ENCODE assay signal across 11 cellular contexts in the genomic region with DNA sequence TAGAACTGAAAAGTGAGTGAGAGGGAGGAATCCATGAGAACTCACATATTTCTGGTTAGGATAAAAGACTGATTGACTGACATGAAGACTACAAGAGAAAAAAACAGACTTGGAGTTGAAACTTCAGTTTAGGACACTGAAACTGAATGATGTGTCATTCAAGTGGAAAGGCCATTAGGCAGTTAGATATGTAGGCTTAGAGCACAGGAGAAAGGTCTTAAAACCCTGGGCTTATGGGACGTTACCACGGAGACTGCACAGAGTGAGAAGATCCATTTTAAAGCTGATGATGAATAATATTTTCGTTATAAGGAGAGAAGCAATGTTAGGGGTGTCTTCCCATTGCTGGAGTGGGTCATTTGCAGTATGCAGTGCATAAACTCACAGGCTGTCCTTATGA.
DNase-seq lines count a peak whose midpoint lies in the region; ATAC-seq and TF ChIP-seq lines count a peak whose summit lies in the region.
"Had no signal": no experiment of that assay in that cellular context is flagged by ENCODE, and none has a peak within 500 bp of the region (broad histone marks: within the 10 kb centered on the region; RNA-seq: fewer than 3 reads in every experiment).

No MANE protein-coding gene starts in this region.

- H3K27ac ChIP-seq in trophoblast cell (ENCODE audit: low read depth, low read length): no peak overlapping the region
- H3K27ac ChIP-seq in thyroid gland: no peak overlapping the region
- H3K27ac ChIP-seq: testis had no signal

- H3K9ac ChIP-seq in trophoblast cell (ENCODE audit: low read length): no peak overlapping the region

- no peak overlapping the region for H3K18ac ChIP-seq in trophoblast cell (ENCODE audit: low read length)

- no peak overlapping the region for H2AK5ac ChIP-seq in trophoblast cell (ENCODE audit: low read length)

- H3K79me1 ChIP-seq in trophoblast cell (ENCODE audit: low read length): peaks cover 12% of the 10 kb centered on the region

- no peak for TF ChIP-seq CTCF in WTC11 (IDR thresholded peaks at IDR 0.05)
- TF ChIP-seq CTCF in thyroid gland (IDR thresholded peaks at IDR 0.05): no peak

- peaks cover 9% of the 10 kb centered on the region in 2 experiments for H3K4me1 ChIP-seq in trophoblast cell (ENCODE audit: control insufficient read depth in 1 of 2, insufficient read depth in 2 of 2, low read length in 2 of 2)
- peaks cover 18 to 37% of the 10 kb centered on the region in 2 donors for H3K4me1 ChIP-seq in thyroid gland
- H3K4me1 ChIP-seq: testis had no signal

- TF ChIP-seq POLR2A in thyroid gland (IDR thresholded peaks at IDR 0.05): no peak

- no peaks in the 10 kb centered on the region for H3K9me3 Mint-ChIP-seq in central memory CD8-positive, alpha-beta T cell
- no peaks in the 10 kb centered on the region for H3K9me3 Mint-ChIP-seq in WTC11

- no peak overlapping the region for H2BK12ac ChIP-seq in trophoblast cell (ENCODE audit: low read length)

- H4K12ac ChIP-seq in trophoblast cell (ENCODE audit: low read depth, low read length): no peak overlapping the region

- H3K4me3 ChIP-seq in trophoblast cell (ENCODE audit: low read depth, low read length): no peak overlapping the region
- H3K4me3 ChIP-seq in thyroid gland (replicated peaks in 1 of 3): no peak overlapping the region
- H3K4me3 ChIP-seq: testis had no signal

- H3K9me3 ChIP-seq in trophoblast cell (ENCODE audit: insufficient read depth, low read depth, low read length) (no peaks in the 10 kb centered on the region), thyroid gland (no peaks in the 10 kb centered on the region)
- H3K9me3 ChIP-seq: testis had no signal

- H2BK5ac ChIP-seq in trophoblast cell (ENCODE audit: low read depth, low read length, poor library complexity): peak overlapping the region; percentile 35

- H2AFZ ChIP-seq in trophoblast cell (ENCODE audit: insufficient read depth, low read length, poor library complexity): no peak overlapping the region

- H3K27ac Mint-ChIP-seq in central memory CD8-positive, alpha-beta T cell (ENCODE audit: low read depth): peak overlapping the region; percentile 4
- H3K27ac Mint-ChIP-seq in WTC11: no peak overlapping the region

- intact Hi-C loops in thyroid gland (cut with DNase I): no loop called here

- CTCF ChIA-PET in WTC11 (lab: Charles Lee): interaction anchor here (1.0 to 4.2 kb wide), 3 partner anchors 62 to 443 kb away, joined by 3 to 20 read pairs (median 4); partner anchors contain the start of gene MAML2

- no peak overlapping the region for H4K91ac ChIP-seq in trophoblast cell (ENCODE audit: low read depth, low read length)

- H3K4me1 Mint-ChIP-seq in central memory CD8-positive, alpha-beta T cell: peaks cover 26% of the 10 kb centered on the region
- H3K4me1 Mint-ChIP-seq in WTC11: peaks cover 45% of the 10 kb centered on the region

- POLR2A ChIA-PET in WTC11 (lab: Charles Lee): no interaction called here

- H3K23ac ChIP-seq in trophoblast cell (ENCODE audit: low read length): no peak overlapping the region

- H4K8ac ChIP-seq in trophoblast cell (ENCODE audit: low read depth, low read length): no peak overlapping the region

- H3K4me2 ChIP-seq in trophoblast cell (ENCODE audit: low read length): no peak overlapping the region

- H3K27me3 Mint-ChIP-seq in central memory CD8-positive, alpha-beta T cell: no peaks in the 10 kb centered on the region
- no peaks in the 10 kb centered on the region for H3K27me3 Mint-ChIP-seq in WTC11 (ENCODE audit: low read depth)

- peaks cover 7% of the 10 kb centered on the region for H3K36me3 Mint-ChIP-seq in central memory CD8-positive, alpha-beta T cell (ENCODE audit: insufficient read depth)
- no peaks in the 10 kb centered on the region for H3K36me3 Mint-ChIP-seq in WTC11

- H3K4ac ChIP-seq in trophoblast cell (ENCODE audit: low read depth, low read length): no peak overlapping the region

- no CpG with 5 or more reads among the region's 3 CpGs for WGBS in trophoblast cell (ENCODE audit: extremely low coverage, insufficient coverage, insufficient read length)
- 81 to 85% methylated on average over 3 of the region's 3 CpGs for WGBS in thyroid gland, 2 donors

- H3K27me3 ChIP-seq in trophoblast cell (ENCODE audit: insufficient read depth, low read length) (no peaks in the 10 kb centered on the region), thyroid gland (no peaks in the 10 kb centered on the region)
- H3K27me3 ChIP-seq: testis had no signal

- no peak overlapping the region for H3K14ac ChIP-seq in trophoblast cell (ENCODE audit: low read length)

- H3K79me2 ChIP-seq in trophoblast cell (ENCODE audit: control insufficient read depth, insufficient read depth, low read length, poor library complexity): peaks cover 6% of the 10 kb centered on the region

- no peak overlapping the region for H2BK120ac ChIP-seq in trophoblast cell (ENCODE audit: insufficient read depth, low read length, poor library complexity)

- H3K4me3 Mint-ChIP-seq in central memory CD8-positive, alpha-beta T cell: no peak overlapping the region
- H3K4me3 Mint-ChIP-seq in WTC11: no peak overlapping the region

- ATAC-seq in GM19351 (IDR thresholded peaks at IDR 0.05; ENCODE audit: unreplicated experiment) (peak; percentile 39), HG03460 (IDR thresholded peaks at IDR 0.05; ENCODE audit: unreplicated experiment) (peak; percentile 32), WTC11 (no peak), HG03139 (IDR thresholded peaks at IDR 0.05; ENCODE audit: unreplicated experiment) (no peak)
- no peak for ATAC-seq in central memory CD8-positive, alpha-beta T cell (replicated peaks; ENCODE audit: extremely low read depth, poor library complexity, severe bottlenecking)

- DNase-seq in central memory CD8-positive, alpha-beta T cell (ENCODE audit: low spot score in 2 of 2): no peak
- no peak for DNase-seq in trophoblast cell
- DNase-seq in WTC11 (ENCODE audit: low spot score): no peak
- no peak for DNase-seq in NCI-H2081 treated with DMSO at 0.1 percent for 48 hours (lab: John Stamatoyannopoulos, UW)
- DNase-seq in thyroid gland: no peak
- DNase-seq: NK-92 treated with Interleukin-12 subunit alpha and Interleukin-12 subunit beta, amount 100 ng/mL, for 24 hours; occipital lobe; testis had no signal

- H3K36me3 ChIP-seq in trophoblast cell (ENCODE audit: control insufficient read depth in 1 of 2, insufficient read depth in 2 of 2, low read length in 2 of 2): peaks cover 6 to 8% of the 10 kb centered on the region in 2 experiments
- H3K36me3 ChIP-seq in thyroid gland: no peaks in the 10 kb centered on the region

TF ChIP-seq in WTC11, 78 proteins besides CTCF, POLR2A, EP300 and RAD21 (continues in another document):
- TF ChIP-seq RELA (CRISPR knock-in tag; IDR thresholded peaks at IDR 0.05; ENCODE audit: borderline replicate concordance) (no peak), SMAD4 (CRISPR knock-in tag; IDR thresholded peaks at IDR 0.05) (no peak), RORB (CRISPR knock-in tag; IDR thresholded peaks at IDR 0.05) (no peak), JAZF1 (CRISPR knock-in tag; IDR thresholded peaks at IDR 0.05) (no peak), TCF7 (CRISPR knock-in tag; IDR thresholded peaks at IDR 0.05; ENCODE audit: low read depth) (no peak), OVOL2 (CRISPR knock-in tag; IDR thresholded peaks at IDR 0.05; ENCODE audit: borderline replicate concordance) (no peak), ELF4 (CRISPR knock-in tag; IDR thresholded peaks at IDR 0.05; ENCODE audit: low read depth) (no peak), GRHL2 (CRISPR knock-in tag; IDR thresholded peaks at IDR 0.05; ENCODE audit: insufficient replicate concordance, severe bottlenecking) (no peak), FOXJ3 (CRISPR knock-in tag; IDR thresholded peaks at IDR 0.05; ENCODE audit: borderline replicate concordance) (no peak)
- TF ChIP-seq, protein P1, sequence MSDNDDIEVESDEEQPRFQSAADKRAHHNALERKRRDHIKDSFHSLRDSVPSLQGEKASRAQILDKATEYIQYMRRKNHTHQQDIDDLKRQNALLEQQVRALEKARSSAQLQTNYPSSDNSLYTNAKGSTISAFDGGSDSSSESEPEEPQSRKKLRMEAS (CRISPR knock-in tag; IDR thresholded peaks at IDR 0.05): no peak
- TF ChIP-seq, protein P2, sequence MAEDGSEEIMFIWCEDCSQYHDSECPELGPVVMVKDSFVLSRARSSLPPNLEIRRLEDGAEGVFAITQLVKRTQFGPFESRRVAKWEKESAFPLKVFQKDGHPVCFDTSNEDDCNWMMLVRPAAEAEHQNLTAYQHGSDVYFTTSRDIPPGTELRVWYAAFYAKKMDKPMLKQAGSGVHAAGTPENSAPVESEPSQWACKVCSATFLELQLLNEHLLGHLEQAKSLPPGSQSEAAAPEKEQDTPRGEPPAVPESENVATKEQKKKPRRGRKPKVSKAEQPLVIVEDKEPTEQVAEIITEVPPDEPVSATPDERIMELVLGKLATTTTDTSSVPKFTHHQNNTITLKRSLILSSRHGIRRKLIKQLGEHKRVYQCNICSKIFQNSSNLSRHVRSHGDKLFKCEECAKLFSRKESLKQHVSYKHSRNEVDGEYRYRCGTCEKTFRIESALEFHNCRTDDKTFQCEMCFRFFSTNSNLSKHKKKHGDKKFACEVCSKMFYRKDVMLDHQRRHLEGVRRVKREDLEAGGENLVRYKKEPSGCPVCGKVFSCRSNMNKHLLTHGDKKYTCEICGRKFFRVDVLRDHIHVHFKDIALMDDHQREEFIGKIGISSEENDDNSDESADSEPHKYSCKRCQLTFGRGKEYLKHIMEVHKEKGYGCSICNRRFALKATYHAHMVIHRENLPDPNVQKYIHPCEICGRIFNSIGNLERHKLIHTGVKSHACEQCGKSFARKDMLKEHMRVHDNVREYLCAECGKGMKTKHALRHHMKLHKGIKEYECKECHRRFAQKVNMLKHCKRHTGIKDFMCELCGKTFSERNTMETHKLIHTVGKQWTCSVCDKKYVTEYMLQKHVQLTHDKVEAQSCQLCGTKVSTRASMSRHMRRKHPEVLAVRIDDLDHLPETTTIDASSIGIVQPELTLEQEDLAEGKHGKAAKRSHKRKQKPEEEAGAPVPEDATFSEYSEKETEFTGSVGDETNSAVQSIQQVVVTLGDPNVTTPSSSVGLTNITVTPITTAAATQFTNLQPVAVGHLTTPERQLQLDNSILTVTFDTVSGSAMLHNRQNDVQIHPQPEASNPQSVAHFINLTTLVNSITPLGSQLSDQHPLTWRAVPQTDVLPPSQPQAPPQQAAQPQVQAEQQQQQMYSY (CRISPR knock-in tag; IDR thresholded peaks at IDR 0.05): no peak
- TF ChIP-seq, protein P3, sequence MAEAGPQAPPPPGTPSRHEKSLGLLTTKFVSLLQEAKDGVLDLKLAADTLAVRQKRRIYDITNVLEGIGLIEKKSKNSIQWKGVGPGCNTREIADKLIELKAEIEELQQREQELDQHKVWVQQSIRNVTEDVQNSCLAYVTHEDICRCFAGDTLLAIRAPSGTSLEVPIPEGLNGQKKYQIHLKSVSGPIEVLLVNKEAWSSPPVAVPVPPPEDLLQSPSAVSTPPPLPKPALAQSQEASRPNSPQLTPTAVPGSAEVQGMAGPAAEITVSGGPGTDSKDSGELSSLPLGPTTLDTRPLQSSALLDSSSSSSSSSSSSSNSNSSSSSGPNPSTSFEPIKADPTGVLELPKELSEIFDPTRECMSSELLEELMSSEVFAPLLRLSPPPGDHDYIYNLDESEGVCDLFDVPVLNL (CRISPR knock-in tag; IDR thresholded peaks at IDR 0.05; ENCODE audit: borderline replicate concordance, low read depth): no peak

Comparison
In these comparisons a context has a peak if more than half of its experiments do, and no peak if none do; other contexts are left out.
1. ATAC-seq: peak in GM19351 (single experiment) and HG03460 (single experiment); none in central memory CD8-positive, alpha-beta T cell (single experiment), WTC11 (single experiment) and HG03139 (single experiment).